ENCODE assay signal across 25 cellular contexts in genomic region chr22:47000256-47000655, GRCh38.
DNase-seq lines count a peak whose midpoint lies in the region; ATAC-seq and TF ChIP-seq lines count a peak whose summit lies in the region.
"Had no signal": no experiment of that assay in that cellular context is flagged by ENCODE, and none has a peak within 500 bp of the region (broad histone marks: within the 10 kb centered on the region; RNA-seq: fewer than 3 reads in every experiment).

No MANE protein-coding gene starts in this region.

- H3K27me3 ChIP-seq in brain microvascular endothelial cell (replicated peaks), result no peaks in the 10 kb centered on the region
- H3K27me3 ChIP-seq: foreskin keratinocyte, neutrophil, suprapubic skin, uterus had no signal

- H3K36me3 ChIP-seq in brain microvascular endothelial cell (replicated peaks), result no peaks in the 10 kb centered on the region
- H3K36me3 ChIP-seq: uterus had no signal

- no peaks in the 10 kb centered on the region for H3K9me3 Mint-ChIP-seq in activated naive CD4-positive, alpha-beta T cell treated with anti-CD3 and anti-CD28 coated beads, Interleukin-2, amount 50 U/mL, for 24 hours
- no peaks in the 10 kb centered on the region for H3K9me3 Mint-ChIP-seq in activated naive CD8-positive, alpha-beta T cell treated with anti-CD3 and anti-CD28 coated beads, Interleukin-2, amount 50 U/mL, for 24 hours

- peaks cover 10% of the 10 kb centered on the region for H3K4me1 Mint-ChIP-seq in activated naive CD4-positive, alpha-beta T cell treated with anti-CD3 and anti-CD28 coated beads, Interleukin-2, amount 50 U/mL, for 24 hours
- H3K4me1 Mint-ChIP-seq in activated naive CD8-positive, alpha-beta T cell treated with anti-CD3 and anti-CD28 coated beads, Interleukin-2, amount 50 U/mL, for 24 hours, result peaks cover 17% of the 10 kb centered on the region

- H3K27ac ChIP-seq in RWPE1, result 0 out of 2 replicates have a peak overlapping the region, but pooled peaks have one; percentile 8
- no peak overlapping the region for H3K27ac ChIP-seq in brain microvascular endothelial cell
- H3K27ac ChIP-seq in caudate nucleus (ENCODE audit: low read depth, low read length), result no peak overlapping the region
- H3K27ac ChIP-seq: foreskin keratinocyte, neutrophil, suprapubic skin, uterus had no signal

- POLR2A ChIA-PET in RWPE1 (lab: Yijun Ruan, JAX; ENCODE audit: low non-redundant PET), result no interaction called here

- in situ Hi-C loops in brain microvascular endothelial cell (cut with HindIII; ENCODE audit: low pct_ligation_motif_present, low sequenced_read_pairs), result no loop called here

- CTCF ChIA-PET in RWPE1 (lab: Yijun Ruan, JAX), result no interaction called here

- peak overlapping the region; percentile 76 for H3K27ac Mint-ChIP-seq in activated naive CD4-positive, alpha-beta T cell treated with anti-CD3 and anti-CD28 coated beads, Interleukin-2, amount 50 U/mL, for 24 hours
- peak overlapping the region; percentile 79 for H3K27ac Mint-ChIP-seq in activated naive CD8-positive, alpha-beta T cell treated with anti-CD3 and anti-CD28 coated beads, Interleukin-2, amount 50 U/mL, for 24 hours
- H3K27ac Mint-ChIP-seq: activated CD8-positive, alpha-beta memory T cell treated with anti-CD3 and anti-CD28 coated beads, Interleukin-2, amount 10 ng/mL, durations not matched to agents 7 days and 5 days had no signal

- no peak overlapping the region for H3K4me3 Mint-ChIP-seq in activated naive CD4-positive, alpha-beta T cell treated with anti-CD3 and anti-CD28 coated beads, Interleukin-2, amount 50 U/mL, for 24 hours
- H3K4me3 Mint-ChIP-seq in activated naive CD8-positive, alpha-beta T cell treated with anti-CD3 and anti-CD28 coated beads, Interleukin-2, amount 50 U/mL, for 24 hours, result peak overlapping the region; percentile 5
- H3K4me3 Mint-ChIP-seq: activated CD8-positive, alpha-beta memory T cell treated with anti-CD3 and anti-CD28 coated beads, Interleukin-2, amount 10 ng/mL, durations not matched to agents 7 days and 5 days had no signal

- H3K4me3 ChIP-seq in brain microvascular endothelial cell (ENCODE audit: low read depth, low read length), result no peak overlapping the region
- H3K4me3 ChIP-seq: suprapubic skin, uterus had no signal

- H3K27me3 Mint-ChIP-seq in activated naive CD4-positive, alpha-beta T cell treated with anti-CD3 and anti-CD28 coated beads, Interleukin-2, amount 50 U/mL, for 24 hours, result no peaks in the 10 kb centered on the region
- H3K27me3 Mint-ChIP-seq in activated naive CD8-positive, alpha-beta T cell treated with anti-CD3 and anti-CD28 coated beads, Interleukin-2, amount 50 U/mL, for 24 hours, result no peaks in the 10 kb centered on the region
- H3K27me3 Mint-ChIP-seq: activated CD8-positive, alpha-beta memory T cell treated with anti-CD3 and anti-CD28 coated beads, Interleukin-2, amount 10 ng/mL, durations not matched to agents 7 days and 5 days had no signal

- DNase-seq in activated naive CD4-positive, alpha-beta T cell treated with Interleukin-2 at 50 U/mL for 16 hours, result no peak
- DNase-seq in RWPE1 (ENCODE audit: low spot score) (no peak), brain microvascular endothelial cell (no peak), caudate nucleus (lab: John Stamatoyannopoulos, UW) (no peak), AG08395 (ENCODE audit: low spot score) (no peak)
- DNase-seq in activated naive CD8-positive, alpha-beta T cell treated with anti-CD3 and anti-CD28 coated beads, Interleukin-2, amount 50 U/mL, for 24 hours, result no peak
- DNase-seq: activated CD4-positive, CD25-positive, alpha-beta regulatory T cell treated with anti-CD3 and anti-CD28 coated beads, Interleukin-2, amount 50 U/mL, for 72 hours; activated CD8-positive, alpha-beta memory T cell treated with anti-CD3 and anti-CD28 coated beads, Interleukin-2, amount 10 ng/mL, durations not matched to agents 7 days and 5 days; activated gamma-delta T cell; DMS153; effector CD4-positive, alpha-beta T cell; erythroblast; foreskin keratinocyte; hippocampal formation; Karpas-422; NCI-H1092; NCI-H2081 treated with DMSO at 0.1 percent for 48 hours; retina; stimulated activated CD4-positive, alpha-beta T cell treated with anti-CD3 and anti-CD28 coated beads, Interleukin-4, amount 100 ng/mL, for 4 hours; T1000; uterus had no signal

- no peak for TF ChIP-seq CTCF in RWPE1 (conservative IDR thresholded peaks at IDR 0.05; ENCODE audit: low read depth)
- no peak for TF ChIP-seq CTCF in brain microvascular endothelial cell (IDR thresholded peaks at IDR 0.05; ENCODE audit: low read depth, low read length, missing control alignments)

- peak; percentile 35 for ATAC-seq in activated naive CD8-positive, alpha-beta T cell treated with anti-CD3 and anti-CD28 coated beads, Interleukin-2, amount 50 U/mL, for 24 hours
- no peak for ATAC-seq in GM21515 (IDR thresholded peaks at IDR 0.05; ENCODE audit: unreplicated experiment)
- ATAC-seq: activated CD8-positive, alpha-beta memory T cell treated with anti-CD3 and anti-CD28 coated beads, Interleukin-2, amount 10 ng/mL, durations not matched to agents 7 days and 5 days; foreskin keratinocyte had no signal

- H3K36me3 Mint-ChIP-seq in activated naive CD4-positive, alpha-beta T cell treated with anti-CD3 and anti-CD28 coated beads, Interleukin-2, amount 50 U/mL, for 24 hours, result peaks cover 2% of the 10 kb centered on the region
- H3K36me3 Mint-ChIP-seq in activated naive CD8-positive, alpha-beta T cell treated with anti-CD3 and anti-CD28 coated beads, Interleukin-2, amount 50 U/mL, for 24 hours (ENCODE audit: low read depth), result peaks cover 17% of the 10 kb centered on the region
- H3K36me3 Mint-ChIP-seq: activated CD8-positive, alpha-beta memory T cell treated with anti-CD3 and anti-CD28 coated beads, Interleukin-2, amount 10 ng/mL, durations not matched to agents 7 days and 5 days had no signal
